In the genomic region with DNA sequence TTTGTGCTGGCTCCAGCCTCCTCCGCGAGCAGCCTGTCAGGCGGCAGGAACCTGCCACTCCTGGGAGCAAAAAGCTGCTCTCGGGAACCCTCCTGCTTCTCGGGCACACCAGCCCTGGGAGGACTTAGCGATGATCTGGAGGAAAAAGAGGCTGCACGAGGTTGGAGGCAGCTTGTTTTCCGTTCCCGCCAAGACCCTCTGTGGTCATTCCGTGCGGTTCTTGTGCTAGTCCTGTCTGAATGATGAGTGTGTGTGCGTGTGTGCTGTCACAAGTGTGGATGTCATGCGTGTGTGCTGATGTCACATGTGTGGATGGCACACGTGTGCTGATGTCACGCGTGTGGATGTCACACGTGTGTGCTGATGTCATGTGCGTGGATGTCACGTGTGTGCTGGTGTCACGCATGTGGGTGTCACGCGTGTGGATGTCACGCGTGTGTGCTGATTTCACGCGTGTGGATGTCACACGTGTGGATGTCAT, we compare ENCODE assay signal across 28 cellular contexts.
DNase-seq lines count a peak whose midpoint lies in the region; ATAC-seq, FAIRE-seq and TF ChIP-seq lines count a peak whose summit lies in the region.
"Had no signal": no experiment of that assay in that cellular context is flagged by ENCODE, and none has a peak within 500 bp of the region (broad histone marks: within the 10 kb centered on the region; RNA-seq: fewer than 3 reads in every experiment).

No MANE protein-coding gene starts in this region.

- 87% methylated on average over 27 of the region's 27 CpGs for WGBS in mesenchymal stem cell
- 77 to 89% methylated on average over 27 of the region's 27 CpGs for WGBS in pancreas, 2 donors

- intact Hi-C loops in pancreas (cut with DNase I), result no loop called here
- intact Hi-C loops in PC-9 (cut with micrococcal nuclease; ENCODE audit: unreplicated experiment), result no loop called here

- no peaks in the 10 kb centered on the region for H3K9me2 ChIP-seq in PC-9 (ENCODE audit: insufficient read depth)

- H4K91ac ChIP-seq in mesenchymal stem cell (ENCODE audit: low read length), result peak overlapping the region; percentile 15

- H3K27ac ChIP-seq in mesenchymal stem cell (ENCODE audit: low read length, poor library complexity, severe bottlenecking), result no peak overlapping the region
- H3K27ac ChIP-seq in pancreas, result no peak overlapping the region
- H3K27ac ChIP-seq in PC-9, result no peak overlapping the region
- H3K27ac ChIP-seq: 22Rv1, gastrocnemius medialis, transverse colon, WERI-Rb-1 had no signal

- POLR2A ChIA-PET in WTC11 (lab: Charles Lee), result no interaction called here
- POLR2A ChIA-PET in PC-9 (lab: Charles Lee; ENCODE audit: unreplicated experiment), result no interaction called here

- H3K79me2 ChIP-seq in PC-9 (ENCODE audit: low read depth), result no peaks in the 10 kb centered on the region

- no peak overlapping the region for H4K8ac ChIP-seq in mesenchymal stem cell (ENCODE audit: low read length)

- CTCF ChIA-PET in WTC11 (lab: Charles Lee) (interaction anchor here (0.9 kb wide), 1 partner anchor 161 kb away, joined by 4 read pairs; no protein-coding TSS in a partner anchor), PC-9 (lab: Charles Lee) (no interaction called here)

- H3K36me3 ChIP-seq in mesenchymal stem cell (ENCODE audit: control insufficient read depth in 1 of 2, insufficient read depth in 2 of 2, low read depth in 1 of 2, low read length in 2 of 2) (no peaks in the 10 kb centered on the region), pancreas (no peaks in the 10 kb centered on the region), PC-9 (ENCODE audit: low read depth) (no peaks in the 10 kb centered on the region)
- H3K36me3 ChIP-seq: gastrocnemius medialis, transverse colon, WERI-Rb-1 had no signal

- H3K27me3 ChIP-seq in mesenchymal stem cell (ENCODE audit: control insufficient read depth in 1 of 2, insufficient read depth in 1 of 2, low read length in 2 of 2) (no peaks in the 10 kb centered on the region), pancreas (no peaks in the 10 kb centered on the region), PC-9 (ENCODE audit: insufficient read depth, low read depth) (no peaks in the 10 kb centered on the region)
- H3K27me3 ChIP-seq: gastrocnemius medialis, transverse colon had no signal

- H3K4me2 ChIP-seq in mesenchymal stem cell (ENCODE audit: low read length, poor library complexity, severe bottlenecking) (no peak overlapping the region), PC-9 (no peak overlapping the region)

- H3K14ac ChIP-seq in mesenchymal stem cell (ENCODE audit: low read length in 2 of 2), result peak overlapping the region in 1 of 2 experiments; percentile 46

- no peak for ATAC-seq in WTC11
- ATAC-seq in stimulated activated naive B cell treated with anti-CD40 and anti-IgM and Interleukin-4, amounts not matched to agents 10 μg/mL and 1 μg/mL and 100 μg/mL, for 72 hours (replicated peaks), result no peak
- no peak for ATAC-seq in pancreas
- ATAC-seq: gastrocnemius medialis, T-cell had no signal

- no peaks in the 10 kb centered on the region for H3K79me1 ChIP-seq in mesenchymal stem cell (replicated peaks; ENCODE audit: low read length, poor library complexity, severe bottlenecking)

- no peak overlapping the region for H3K9ac ChIP-seq in mesenchymal stem cell (ENCODE audit: low read length)

- no peaks in the 10 kb centered on the region for H3K27me3 Mint-ChIP-seq in WTC11 (ENCODE audit: low read depth)
- no peaks in the 10 kb centered on the region for H3K27me3 Mint-ChIP-seq in stimulated activated naive B cell treated with anti-CD40 and anti-IgM and Interleukin-4, amounts not matched to agents 10 μg/mL and 1 μg/mL and 100 μg/mL, for 72 hours
- H3K27me3 Mint-ChIP-seq: activated CD4-positive, alpha-beta T cell treated with anti-CD3 and anti-CD28 coated beads, Interleukin-2, amount 10 ng/mL, durations not matched to agents 24 days and 14 days; activated naive CD8-positive, alpha-beta T cell; memory B cell; T-cell had no signal

- H3K4me3 ChIP-seq in mesenchymal stem cell (ENCODE audit: insufficient read depth in 1 of 2, low read depth in 1 of 2, low read length in 2 of 2) (no peak overlapping the region), pancreas (no peak overlapping the region), PC-9 (no peak overlapping the region)
- H3K4me3 ChIP-seq: gastrocnemius medialis, transverse colon had no signal

- H3K4me3 Mint-ChIP-seq in WTC11, result no peak overlapping the region
- H3K4me3 Mint-ChIP-seq in stimulated activated naive B cell treated with anti-CD40 and anti-IgM and Interleukin-4, amounts not matched to agents 10 μg/mL and 1 μg/mL and 100 μg/mL, for 72 hours, result no peak overlapping the region
- H3K4me3 Mint-ChIP-seq: activated CD4-positive, alpha-beta T cell treated with anti-CD3 and anti-CD28 coated beads, Interleukin-2, amount 10 ng/mL, durations not matched to agents 24 days and 14 days; activated naive CD8-positive, alpha-beta T cell; CD14-positive monocyte; memory B cell; T-cell had no signal

- H3K4me1 Mint-ChIP-seq in WTC11, result peaks cover 5% of the 10 kb centered on the region
- peaks cover 0 to 5% of the 10 kb centered on the region in 2 donors for H3K4me1 Mint-ChIP-seq in stimulated activated naive B cell treated with anti-CD40 and anti-IgM and Interleukin-4, amounts not matched to agents 10 μg/mL and 1 μg/mL and 100 μg/mL, for 72 hours
- H3K4me1 Mint-ChIP-seq: activated CD4-positive, alpha-beta T cell treated with anti-CD3 and anti-CD28 coated beads, Interleukin-2, amount 10 ng/mL, durations not matched to agents 24 days and 14 days; CD14-positive monocyte had no signal

- no peak overlapping the region for H2BK120ac ChIP-seq in mesenchymal stem cell (ENCODE audit: low read depth, low read length)

- no peaks in the 10 kb centered on the region for H4K20me1 ChIP-seq in PC-9 (ENCODE audit: insufficient read depth)

- H3K9me3 Mint-ChIP-seq in WTC11, result no peaks in the 10 kb centered on the region
- H3K9me3 Mint-ChIP-seq in stimulated activated naive B cell treated with anti-CD40 and anti-IgM and Interleukin-4, amounts not matched to agents 10 μg/mL and 1 μg/mL and 100 μg/mL, for 72 hours, result peaks cover 0 to 2% of the 10 kb centered on the region in 2 donors
- H3K9me3 Mint-ChIP-seq: activated CD4-positive, alpha-beta T cell treated with anti-CD3 and anti-CD28 coated beads, Interleukin-2, amount 10 ng/mL, durations not matched to agents 24 days and 14 days; memory B cell; T-cell had no signal

- H2BK12ac ChIP-seq in mesenchymal stem cell (ENCODE audit: low read length in 2 of 2), result peak overlapping the region in 1 of 2 experiments; percentile 16

- peak overlapping the region in 1 of 2 experiments; percentile 63 for H3K18ac ChIP-seq in mesenchymal stem cell (ENCODE audit: low read depth in 1 of 2, low read length in 2 of 2)

- no peak for TF ChIP-seq CTCF in WTC11 (IDR thresholded peaks at IDR 0.05)
- no peak for TF ChIP-seq CTCF in pancreas (IDR thresholded peaks at IDR 0.05)
- TF ChIP-seq CTCF in PC-9 (conservative IDR thresholded peaks at IDR 0.05), result no peak

- H3K9me3 ChIP-seq in mesenchymal stem cell (ENCODE audit: control insufficient read depth, low read length), result no peaks in the 10 kb centered on the region
- H3K9me3 ChIP-seq in pancreas, result no peaks in the 10 kb centered on the region
- no peaks in the 10 kb centered on the region for H3K9me3 ChIP-seq in PC-9 (ENCODE audit: insufficient read depth, low read depth)
- H3K9me3 ChIP-seq: gastrocnemius medialis, transverse colon had no signal

- H3K23ac ChIP-seq in mesenchymal stem cell (ENCODE audit: low read length in 2 of 2), result no peak overlapping the region

- peak overlapping the region; percentile 83; the same call in 1 of the 2 replicates for H3K27ac Mint-ChIP-seq in WTC11
- H3K27ac Mint-ChIP-seq in stimulated activated naive B cell treated with anti-CD40 and anti-IgM and Interleukin-4, amounts not matched to agents 10 μg/mL and 1 μg/mL and 100 μg/mL, for 72 hours, result peak overlapping the region; percentile 31
- H3K27ac Mint-ChIP-seq: activated CD4-positive, alpha-beta T cell treated with anti-CD3 and anti-CD28 coated beads, Interleukin-2, amount 10 ng/mL, durations not matched to agents 24 days and 14 days; activated naive CD8-positive, alpha-beta T cell; memory B cell; T-cell had no signal

- H2AK5ac ChIP-seq in mesenchymal stem cell (ENCODE audit: low read length, severe bottlenecking), result no peak overlapping the region

- peaks cover 4% of the 10 kb centered on the region; the same call in 1 of the 2 replicates for H3F3A ChIP-seq in PC-9 (ENCODE audit: insufficient read depth, low read depth)

- H3K4me1 ChIP-seq in mesenchymal stem cell (ENCODE audit: control insufficient read depth, insufficient read depth, low read depth, low read length) (peaks cover 11% of the 10 kb centered on the region), pancreas (peaks cover 0 to 9% (median 5%) of the 10 kb centered on the region in 3 donors), PC-9 (replicated peaks; ENCODE audit: insufficient read depth) (peaks cover 6% of the 10 kb centered on the region)
- H3K4me1 ChIP-seq: gastrocnemius medialis, transverse colon had no signal

- H3K36me3 Mint-ChIP-seq in WTC11, result no peaks in the 10 kb centered on the region
- peaks cover 39 to 60% of the 10 kb centered on the region in 2 donors for H3K36me3 Mint-ChIP-seq in stimulated activated naive B cell treated with anti-CD40 and anti-IgM and Interleukin-4, amounts not matched to agents 10 μg/mL and 1 μg/mL and 100 μg/mL, for 72 hours
- H3K36me3 Mint-ChIP-seq: activated naive CD8-positive, alpha-beta T cell had no signal

- DNase-seq in DMS 273 (lab: John Stamatoyannopoulos, UW; ENCODE audit: unreplicated experiment) (peak; percentile 18), DMS 273 treated with DMSO at 0.1 percent for 48 hours (lab: John Stamatoyannopoulos, UW) (no peak), WTC11 (ENCODE audit: low spot score) (no peak), mesenchymal stem cell (no peak), pancreas (no peak), PC-9 (no peak), kidney tubule cell (ENCODE audit: low spot score) (no peak)
- no peak for DNase-seq in stimulated activated naive B cell treated with anti-CD40 and anti-IgM and Interleukin-4, amounts not matched to agents 10 μg/mL and 1 μg/mL and 100 μg/mL, for 72 hours
- DNase-seq: activated CD4-positive, alpha-beta T cell treated with anti-CD3 and anti-CD28 coated beads, Interleukin-2, amount 10 ng/mL, durations not matched to agents 24 days and 14 days; DMS79 treated with DMSO at 0.1 percent for 48 hours; effector CD4-positive, alpha-beta T cell; gastrocnemius medialis; hippocampal formation; KG1; NCI-H1105 treated with DMSO at 0.1 percent for 48 hours; NCI-H2029; RPMI8226; stimulated activated CD4-positive, alpha-beta T cell treated with anti-CD3 and anti-CD28 coated beads, Interleukin-15, amount 100 ng/mL, for 24 hours; stimulated activated CD4-positive, alpha-beta T cell treated with anti-CD3 and anti-CD28 coated beads, Interleukin-4, amount 100 ng/mL, for 4 hours; T-cell; transverse colon had no signal

- no peak overlapping the region for H2BK15ac ChIP-seq in mesenchymal stem cell (ENCODE audit: low read depth, poor library complexity, severe bottlenecking)

- H2AFZ ChIP-seq in mesenchymal stem cell (ENCODE audit: low read depth, low read length), result no peak overlapping the region
- H2AFZ ChIP-seq in PC-9, result no peak overlapping the region

- H3K4ac ChIP-seq in mesenchymal stem cell (ENCODE audit: low read depth in 1 of 2, low read length in 2 of 2), result peak overlapping the region in 1 of 2 experiments; percentile 1

- FAIRE-seq in pancreas (lab: Jason Lieb, UNC), result no peak
- FAIRE-seq: colon, GM18507 had no signal

- BruUV-seq in PC-9 (replicated peaks; lab: Mats Ljungman, UMichigan), result no TSS peak

- H2BK5ac ChIP-seq in mesenchymal stem cell (ENCODE audit: low read depth, low read length, poor library complexity, severe bottlenecking), result no peak overlapping the region
